In genomic region chr10:131018886-131019500, GRCh38 we compare ENCODE assay signal across 24 cellular contexts.
"Had no signal": no experiment of that assay in that cellular context is flagged by ENCODE, and none has a peak within 500 bp of the region (broad histone marks: within the 10 kb centered on the region; RNA-seq: fewer than 3 reads in every experiment).

No MANE protein-coding gene starts in this region.

- H3K27me3 Mint-ChIP-seq: activated naive CD8-positive, alpha-beta T cell treated with anti-CD3 and anti-CD28 coated beads, Interleukin-2, amount 10 ng/mL, durations not matched to agents 7 days and 5 days had no signal

- H3K4me3 Mint-ChIP-seq: activated CD8-positive, alpha-beta T cell treated with anti-CD3 and anti-CD28 coated beads, Interleukin-2, amount 10 ng/mL, durations not matched to agents 7 days and 5 days; activated naive CD8-positive, alpha-beta T cell treated with anti-CD3 and anti-CD28 coated beads, Interleukin-2, amount 10 ng/mL, durations not matched to agents 7 days and 5 days had no signal

- H3K9me3 ChIP-seq: adrenal gland, breast epithelium, SJCRH30 had no signal

- H3K4me1 Mint-ChIP-seq: activated naive CD8-positive, alpha-beta T cell treated with anti-CD3 and anti-CD28 coated beads, Interleukin-2, amount 10 ng/mL, durations not matched to agents 7 days and 5 days had no signal

- H3K4me1 ChIP-seq: adrenal gland, breast epithelium, SJCRH30 had no signal

- ATAC-seq: activated CD4-positive, CD25-positive, alpha-beta regulatory T cell treated with anti-CD3 and anti-CD28 coated beads, Interleukin-2, amount 50 U/mL, for 24 hours; activated CD8-positive, alpha-beta T cell treated with anti-CD3 and anti-CD28 coated beads, Interleukin-2, amount 10 ng/mL, durations not matched to agents 7 days and 5 days; Right ventricle myocardium inferior; SK-N-SH treated with all-trans-retinoic acid at 6 μM for 48 hours had no signal

- H3K36me3 Mint-ChIP-seq: activated naive CD8-positive, alpha-beta T cell treated with anti-CD3 and anti-CD28 coated beads, Interleukin-2, amount 10 ng/mL, durations not matched to agents 7 days and 5 days had no signal

- H3K4me3 ChIP-seq: adrenal gland, breast epithelium, SJCRH30 had no signal

- H3K9me3 Mint-ChIP-seq: activated naive CD8-positive, alpha-beta T cell treated with anti-CD3 and anti-CD28 coated beads, Interleukin-2, amount 10 ng/mL, durations not matched to agents 7 days and 5 days had no signal

- H3K27me3 ChIP-seq: adrenal gland, SJCRH30 had no signal

- DNase-seq: activated CD4-positive, alpha-beta T cell treated with anti-CD3 and anti-CD28 coated beads for 48 hours; activated CD4-positive, alpha-beta T cell treated with anti-CD3 and anti-CD28 coated beads, Interleukin-2, amount 50 U/mL, for 4 hours; activated CD8-positive, alpha-beta memory T cell treated with anti-CD3 and anti-CD28 coated beads, Interleukin-2, amount 50 U/mL, for 48 hours; activated CD8-positive, alpha-beta T cell treated with anti-CD3 and anti-CD28 coated beads, Interleukin-2, amount 10 ng/mL, durations not matched to agents 7 days and 5 days; activated naive CD4-positive, alpha-beta T cell treated with anti-CD3 and anti-CD28 coated beads, Interleukin-2, amount 50 U/mL, for 16 hours; activated naive CD8-positive, alpha-beta T cell treated with anti-CD3 and anti-CD28 coated beads, Interleukin-2, amount 10 ng/mL, durations not matched to agents 7 days and 5 days; activated T-cell treated with anti-CD3 and anti-CD28 coated beads, Interleukin-2, amount 50 U/mL, for 1 hour; adrenal gland; anterior cingulate cortex; caudate nucleus; KG1; NCI-H1092; NCI-H1417; NCI-H2029 treated with DMSO at 0.1 percent for 48 hours; NCI-H345; NCI-H510A; NCI-H69; RPMI8226; SJCRH30; SW 1271 had no signal

- H3K27ac Mint-ChIP-seq: activated CD8-positive, alpha-beta T cell treated with anti-CD3 and anti-CD28 coated beads, Interleukin-2, amount 10 ng/mL, durations not matched to agents 7 days and 5 days; activated naive CD8-positive, alpha-beta T cell treated with anti-CD3 and anti-CD28 coated beads, Interleukin-2, amount 10 ng/mL, durations not matched to agents 7 days and 5 days had no signal

- H3K27ac ChIP-seq: adrenal gland, breast epithelium, SJCRH30 had no signal

- H3K36me3 ChIP-seq: adrenal gland, breast epithelium, SJCRH30 had no signal
